In the genomic region with DNA sequence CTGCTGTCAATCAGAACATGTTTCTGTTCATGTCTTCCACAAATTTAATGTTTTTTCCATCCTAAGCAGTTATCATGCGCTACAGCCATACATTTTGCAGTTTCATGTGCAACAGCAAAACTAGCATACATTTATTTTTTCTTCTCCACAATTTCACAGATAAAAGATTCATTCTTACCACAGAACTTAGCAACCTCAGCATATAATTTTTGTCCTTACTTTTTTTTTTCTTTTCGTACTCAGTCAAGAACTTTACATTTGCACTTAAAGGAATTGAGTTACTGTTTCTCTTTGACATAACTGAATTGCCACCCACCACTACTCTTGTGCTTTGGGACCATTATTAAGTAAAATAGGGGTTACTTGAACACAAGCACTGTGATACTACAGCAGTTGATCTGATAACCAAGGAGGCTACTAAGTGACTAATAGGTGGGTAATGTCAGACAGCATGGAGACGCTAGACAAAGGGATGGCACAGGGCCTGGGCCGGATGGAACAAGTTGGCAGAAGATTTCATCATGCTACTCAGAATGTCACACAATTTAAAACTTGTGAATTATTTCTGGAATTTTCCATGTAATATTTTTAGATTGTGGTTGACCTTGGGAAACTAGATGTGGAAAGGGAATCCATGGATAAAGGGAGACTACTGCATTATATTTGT, we compare ENCODE assay signal across 20 cellular contexts. TPM values are rescaled to one million over a fixed set of nuclear protein-coding genes. Genes with fewer than 3 reads are reported as not detected.
DNase-seq lines count a peak whose midpoint lies in the region; ATAC-seq and TF ChIP-seq lines count a peak whose summit lies in the region.
"Had no signal": no experiment of that assay in that cellular context is flagged by ENCODE, and none has a peak within 500 bp of the region (broad histone marks: within the 10 kb centered on the region; RNA-seq: fewer than 3 reads in every experiment).

No MANE protein-coding gene starts in this region.

- no peak overlapping the region for H3K4me3 Mint-ChIP-seq in T-cell
- H3K4me3 Mint-ChIP-seq: CD8-positive, alpha-beta memory T cell had no signal

- H3K36me3 Mint-ChIP-seq in T-cell, result no peaks in the 10 kb centered on the region
- H3K36me3 Mint-ChIP-seq: CD8-positive, alpha-beta memory T cell had no signal

- peaks cover 2 to 11% (median 8%) of the 10 kb centered on the region in 3 donors for H3K9me3 Mint-ChIP-seq in T-cell

- intact Hi-C loops in sciatic nerve (cut with DNase I), result no loop called here

- TF ChIP-seq CTCF in fibroblast of the aortic adventitia (IDR thresholded peaks at IDR 0.05; ENCODE audit: insufficient read depth, low read length), result no peak

- POLR2A ChIA-PET in T-cell (lab: Charles Lee), result no interaction called here

- DNase-seq in A172 (ENCODE audit: low spot score), result peak; percentile 79
- DNase-seq in HT1080 (ENCODE audit: low read depth), result peak; percentile 72
- peak; percentile 5 to 22 for DNase-seq in SW 1271 (lab: John Stamatoyannopoulos, UW)
- peak; percentile 2 for DNase-seq in fibroblast of the aortic adventitia (ENCODE audit: low read depth)
- no peak for DNase-seq in sciatic nerve (ENCODE audit: low spot score)
- no peak for DNase-seq in NCI-H510A (lab: John Stamatoyannopoulos, UW)
- DNase-seq in T-cell, result no peak
- DNase-seq: CD8-positive, alpha-beta memory T cell; head of caudate nucleus; NCI-H146; NCI-H446 treated with DMSO at 0.1 percent for 48 hours; spleen; stimulated activated naive CD4-positive, alpha-beta T cell treated with Interleukin-2 at 50 U/mL for 16 hours; upper lobe of left lung had no signal

- no peaks in the 10 kb centered on the region for H3K27me3 Mint-ChIP-seq in T-cell
- H3K27me3 Mint-ChIP-seq: CD8-positive, alpha-beta memory T cell had no signal

- H3K4me3 ChIP-seq in fibroblast of the aortic adventitia (ENCODE audit: low read depth, low read length), result no peak overlapping the region
- H3K4me3 ChIP-seq: GM12878, spleen, upper lobe of left lung had no signal

- CTCF ChIA-PET in T-cell (lab: Charles Lee), result no interaction called here

- ATAC-seq in sciatic nerve, result no peak
- ATAC-seq in GM21737 (IDR thresholded peaks at IDR 0.05; ENCODE audit: unreplicated experiment), result no peak
- ATAC-seq in T-cell (replicated peaks in 1 of 4), result no peak
- ATAC-seq: GM12878 had no signal

- no peaks in the 10 kb centered on the region for H3K4me1 Mint-ChIP-seq in T-cell
- H3K4me1 Mint-ChIP-seq: CD8-positive, alpha-beta memory T cell had no signal

- no peak overlapping the region for H3K27ac Mint-ChIP-seq in T-cell
- H3K27ac Mint-ChIP-seq: CD8-positive, alpha-beta memory T cell had no signal

RNA-seq across cellular contexts. Expression of a gene that starts 50.2 kb away (rescaled TPM):
- total RNA-seq in A172 (2014; rRNA removed; shearing (Covaris generic)), result not detected in 2 replicates
- not detected in 2 replicates for total RNA-seq in HT1080 (2014; rRNA removed; shearing (Covaris generic))
- polyA plus RNA-seq in HT1080 (2015; cell fraction: cytosol; rRNA removed), result not detected in 2 replicates
- polyA plus RNA-seq in HT1080 (2015; cell fraction: nucleus; rRNA removed), result 0.07 TPM in 1 of 2 replicates, not detected in the other
- total RNA-seq in fibroblast of the aortic adventitia (ENCODE audit: low replicate concordance), result 0.09 TPM in 1 of 2 replicates, not detected in the other
- total RNA-seq in sciatic nerve, result not detected
- total RNA-seq in T-cell, result not detected
- total RNA-seq: A673; CD8-positive, alpha-beta memory T cell; endothelial cell of umbilical vein; G401; GM12878; kidney epithelial cell; spleen; upper lobe of left lung had no signal
- polyA plus RNA-seq: CD8-positive, alpha-beta memory T cell; endothelial cell of umbilical vein; GM12878; spleen had no signal

Comparison
In these comparisons a context has a peak if more than half of its experiments do, and no peak if none do; other contexts are left out.
1. DNase-seq: peak in A172 (single experiment), HT1080 (single experiment), SW 1271 (2 of 2) and fibroblast of the aortic adventitia (single experiment); none in sciatic nerve (single experiment), NCI-H510A (single experiment) and T-cell (0 of 34).